ENCODE assay signal across 23 cellular contexts in genomic region chr22:39562839-39563489, GRCh38. TPM values are rescaled to one million over a fixed set of nuclear protein-coding genes. Genes with fewer than 3 reads are reported as not detected.
DNase-seq lines count a peak whose midpoint lies in the region; ATAC-seq, FAIRE-seq and TF ChIP-seq lines count a peak whose summit lies in the region.
"Had no signal": no experiment of that assay in that cellular context is flagged by ENCODE, and none has a peak within 500 bp of the region (broad histone marks: within the 10 kb centered on the region; RNA-seq: fewer than 3 reads in every experiment).

No MANE protein-coding gene starts in this region.

- no peak for ATAC-seq in HepG2
- no peak for ATAC-seq in right lobe of liver
- ATAC-seq: CD8-positive, alpha-beta T cell had no signal

- no peak overlapping the region for H3K14ac ChIP-seq in H1 (ENCODE audit: insufficient read length)

- H4K5ac ChIP-seq in H1 (ENCODE audit: insufficient read length, low read depth, low read length) = no peak overlapping the region

- 35% methylated on average over 9 of the region's 9 CpGs for WGBS in HepG2 (ENCODE audit: low lambda C conversion rate)
- WGBS in right lobe of liver (ENCODE audit: insufficient coverage, low coverage, low lambda C conversion rate, missing lambda C conversion rate) = 83% methylated on average over 3 of the region's 9 CpGs
- 79% methylated on average over 9 of the region's 9 CpGs; no CpG with 5 or more reads in 1 of the 2 experiments for WGBS in H1 (ENCODE audit: extremely low coverage in 1 of 2, insufficient coverage in 1 of 2, insufficient read length in 1 of 2, insufficient replicate concordance in 2 of 2, low coverage in 1 of 2, low lambda C conversion rate in 2 of 2, missing lambda C conversion rate in 1 of 2), 2 experiments

- POLR2A ChIA-PET in HepG2 (lab: Yijun Ruan, JAX) = no interaction called here
- POLR2A ChIA-PET in H1 (lab: Charles Lee; ENCODE audit: partially characterized antibody) = interaction anchor here (1.2 to 1.4 kb wide), 2 partner anchors 32 to 43 kb away, joined by 3 to 4 read pairs; partner anchors contain the start of gene ATF4

- no peaks in the 10 kb centered on the region for H3K36me3 ChIP-seq in HepG2 (replicated peaks in 1 of 2; ENCODE audit: control insufficient read depth in 1 of 2, insufficient read depth in 2 of 2, low read length in 2 of 2)
- no peaks in the 10 kb centered on the region for H3K36me3 ChIP-seq in right lobe of liver
- no peaks in the 10 kb centered on the region; the same call in 1 of the 2 replicates for H3K36me3 ChIP-seq in SK-N-MC (ENCODE audit: insufficient read depth, low read length)
- H3K36me3 ChIP-seq in H1 (ENCODE audit: control insufficient read depth in 2 of 4, insufficient read depth in 4 of 4, low read length in 3 of 4) = no peaks in the 10 kb centered on the region; a peak in 1 of 8 replicates
- no peaks in the 10 kb centered on the region for H3K36me3 ChIP-seq in WERI-Rb-1
- H3K36me3 ChIP-seq: BLaER1 had no signal

- no peak overlapping the region for H3K18ac ChIP-seq in H1 (ENCODE audit: extremely low read depth, low read length)

- H2AFZ ChIP-seq in HepG2 (ENCODE audit: low read length) (no peak overlapping the region), H1 (ENCODE audit: low read length) (no peak overlapping the region)
- H2AFZ ChIP-seq: GM23248 had no signal

- FAIRE-seq in HepG2 (lab: Jason Lieb, UNC) = no peak
- no peak for FAIRE-seq in H1 (lab: Jason Lieb, UNC)
- FAIRE-seq in urothelium cell line (lab: Jason Lieb, UNC) = peak; percentile 82
- FAIRE-seq: A204.1, GM19239 had no signal

- H3K23ac ChIP-seq in H1 (ENCODE audit: insufficient read length) = no peak overlapping the region

- H2AK5ac ChIP-seq in H1 (ENCODE audit: low read depth, low read length) = peak overlapping the region; percentile 72

- H3K4me3 ChIP-seq in HepG2 (replicated peaks in 1 of 3; ENCODE audit: insufficient read depth in 1 of 3, low read depth in 2 of 3, low read length in 3 of 3) (no peak overlapping the region), right lobe of liver (no peak overlapping the region), SK-N-MC (no peak overlapping the region), H1 (ENCODE audit: extremely low read depth in 1 of 4, insufficient read depth in 2 of 4, low read depth in 3 of 4, low read length in 4 of 4) (no peak overlapping the region), WERI-Rb-1 (ENCODE audit: low read depth, low read length) (no peak overlapping the region)
- H3K4me3 ChIP-seq: BLaER1, GM23248 had no signal

- H3K79me2 ChIP-seq in HepG2 (ENCODE audit: insufficient read depth, low read length) (no peaks in the 10 kb centered on the region), H1 (ENCODE audit: control insufficient read depth in 1 of 2, insufficient read depth in 2 of 2, low read length in 2 of 2) (peaks cover 0 to 4% of the 10 kb centered on the region in 2 experiments; a peak in 2 of 4 replicates)

- H4K91ac ChIP-seq in H1 (replicated peaks; ENCODE audit: insufficient read length, low read length) = no peak overlapping the region

- peaks cover 9% of the 10 kb centered on the region; the same call in 1 of the 2 replicates for H3K79me1 ChIP-seq in H1 (ENCODE audit: low read depth, low read length)

- H3K9ac ChIP-seq in HepG2 (ENCODE audit: insufficient read depth, low read depth, low read length) (no peak overlapping the region), SK-N-MC (ENCODE audit: insufficient read length) (no peak overlapping the region), H1 (replicated peaks in 1 of 4; ENCODE audit: extremely low read depth in 1 of 4, low read depth in 3 of 4, low read length in 3 of 4) (no peak overlapping the region; a peak in 1 of 7 replicates)
- H3K9ac ChIP-seq: BLaER1, GM23248 had no signal

- TF ChIP-seq EP300 in HepG2 (IDR thresholded peaks at IDR 0.05; ENCODE audit: low read depth in 2 of 2, low read length in 2 of 2) (no peak), HepG2 (CRISPR knock-in tag; IDR thresholded peaks at IDR 0.05; ENCODE audit: borderline replicate concordance) (no peak), H1 (IDR thresholded peaks at IDR 0.05; ENCODE audit: borderline replicate concordance in 1 of 2, low read depth in 2 of 2, low read length in 2 of 2) (no peak)

- no peak for TF ChIP-seq RAD21 in HepG2 (CRISPR knock-in tag; IDR thresholded peaks at IDR 0.05)
- TF ChIP-seq RAD21 in H1 (IDR thresholded peaks at IDR 0.05 in 1 of 2, conservative IDR thresholded peaks at IDR 0.05 in 1 of 2; ENCODE audit: low read depth in 2 of 2, low read length in 2 of 2) = no peak

- H3K23me2 ChIP-seq in H1 (ENCODE audit: low read depth, low read length) = peaks cover 19% of the 10 kb centered on the region; the same call in 1 of the 2 replicates

- H3K27ac ChIP-seq in HepG2 (ENCODE audit: extremely low read length, insufficient read depth, low read length) (no peak overlapping the region), right lobe of liver (no peak overlapping the region), SK-N-MC (peak overlapping the region; percentile 80), H1 (ENCODE audit: low read depth, low read length) (no peak overlapping the region), WERI-Rb-1 (no peak overlapping the region)
- H3K27ac ChIP-seq: 22Rv1, BLaER1, C4-2B, GM23248 had no signal

- TF ChIP-seq POLR2A in HepG2 (IDR thresholded peaks at IDR 0.05; ENCODE audit: insufficient read depth in 1 of 2, low read depth in 2 of 2, low read length in 2 of 2) (no peak), right lobe of liver (IDR thresholded peaks at IDR 0.05) (no peak), H1 (IDR thresholded peaks at IDR 0.05; ENCODE audit: control extremely low read depth in 1 of 2, low read depth in 2 of 2, low read length in 2 of 2) (no peak)

- CTCF ChIA-PET in HepG2 (lab: Yijun Ruan, JAX; ENCODE audit: low intra/inter-chr PET ratio, low total read pairs) (no interaction called here), H1 (lab: Charles Lee; ENCODE audit: partially characterized antibody) (interaction anchor here (0.9 to 5.3 kb wide), 6 partner anchors 11 to 474 kb away, joined by 3 to 47 read pairs (median 4); partner anchors contain the start of gene CACNA1I)

- peaks cover 2 to 13% of the 10 kb centered on the region in 2 experiments; a peak in 4 of 5 replicates for H3K27me3 ChIP-seq in HepG2 (ENCODE audit: control insufficient read depth in 1 of 2, insufficient read depth in 2 of 2, low read length in 2 of 2)
- no peaks in the 10 kb centered on the region for H3K27me3 ChIP-seq in right lobe of liver
- peaks cover 8 to 27% (median 23%) of the 10 kb centered on the region in 4 experiments for H3K27me3 ChIP-seq in H1 (replicated peaks in 1 of 4; ENCODE audit: control insufficient read depth in 3 of 4, extremely low read depth in 1 of 4, insufficient read depth in 3 of 4, low read length in 3 of 4)
- no peaks in the 10 kb centered on the region for H3K27me3 ChIP-seq in WERI-Rb-1 (ENCODE audit: insufficient read depth, low read depth, severe bottlenecking)

- no TSS peak for BruUV-seq in HepG2 (replicated peaks; lab: Mats Ljungman, UMichigan)

- no peak overlapping the region for H3K4ac ChIP-seq in H1 (replicated peaks; ENCODE audit: insufficient read length, low read depth, low read length)

- in situ Hi-C loops in HepG2 (cut with HindIII; ENCODE audit: extremely low pct_ligation_motif_present, low pct_unique_long_range_greater_than_20kb) = no loop called here

- H2BK5ac ChIP-seq in H1 (ENCODE audit: low read depth, low read length) = no peak overlapping the region

- no peak overlapping the region for H2BK120ac ChIP-seq in H1 (replicated peaks; ENCODE audit: low read depth, low read length)

- no peak overlapping the region for H2BK20ac ChIP-seq in H1 (ENCODE audit: low read length)

- no peak overlapping the region for H3K56ac ChIP-seq in H1 (replicated peaks; ENCODE audit: insufficient read length, low read depth, low read length)

- H4K8ac ChIP-seq in H1 (ENCODE audit: extremely low read depth, insufficient read depth, low read length) = no peak overlapping the region

- H2BK12ac ChIP-seq in H1 (ENCODE audit: low read depth, low read length) = no peak overlapping the region

- peak overlapping the region; percentile 0; the same call in 1 of the 2 replicates for H2BK15ac ChIP-seq in H1 (ENCODE audit: low read length)

- TF ChIP-seq CTCF in HepG2 (CRISPR knock-in tag; IDR thresholded peaks at IDR 0.05) = no peak
- TF ChIP-seq CTCF in right lobe of liver (IDR thresholded peaks at IDR 0.05) = no peak
- TF ChIP-seq CTCF in H1 (IDR thresholded peaks at IDR 0.05; ENCODE audit: control extremely low read depth in 1 of 3, insufficient read depth in 1 of 3, low read depth in 1 of 3, low read length in 3 of 3) = no peak
- TF ChIP-seq CTCF in WERI-Rb-1 (IDR thresholded peaks at IDR 0.05; ENCODE audit: low read depth, low read length) = no peak
- no peak for TF ChIP-seq CTCF in GM10266 (IDR thresholded peaks at IDR 0.05; ENCODE audit: control insufficient read depth, insufficient read depth, low read depth, missing control alignments)

- DNase-seq in HepG2 (ENCODE audit: low spot score) (no peak), right lobe of liver (no peak), SK-N-MC (ENCODE audit: low read depth, low spot score) (no peak), H1 (ENCODE audit: low read depth in 1 of 2, low spot score in 2 of 2) (no peak), urothelium cell line (ENCODE audit: low spot score) (no peak), WERI-Rb-1 (no peak), GM10266 (ENCODE audit: extremely low spot score) (no peak)
- DNase-seq in activated naive CD4-positive, alpha-beta T cell (lab: John Stamatoyannopoulos, UW) = no peak
- DNase-seq: Caco-2; CD4-positive, CD25-positive, alpha-beta regulatory T cell; CD8-positive, alpha-beta T cell; DMS153; DMS79; EL; GDM1; GM23248; H9 had no signal

- H3K4me2 ChIP-seq in HepG2 (ENCODE audit: low read depth, low read length) = no peak overlapping the region
- H3K4me2 ChIP-seq in H1 (ENCODE audit: insufficient read depth in 1 of 2, low read depth in 2 of 2, low read length in 2 of 2) = no peak overlapping the region
- H3K4me2 ChIP-seq: BLaER1 had no signal

- no peaks in the 10 kb centered on the region for H3K4me1 ChIP-seq in HepG2 (ENCODE audit: insufficient read depth, low read length)
- peaks cover 0 to 4% (median 0%) of the 10 kb centered on the region in 4 donors for H3K4me1 ChIP-seq in right lobe of liver
- H3K4me1 ChIP-seq in H1 (replicated peaks in 1 of 4; ENCODE audit: control insufficient read depth in 3 of 4, insufficient read depth in 4 of 4, low read length in 3 of 4) = peaks cover 4 to 16% (median 8%) of the 10 kb centered on the region in 4 experiments; a peak in 6 of 7 replicates
- H3K4me1 ChIP-seq: Caco-2 had no signal

- H4K20me1 ChIP-seq in HepG2 (ENCODE audit: insufficient read depth, low read length) (no peaks in the 10 kb centered on the region), H1 (replicated peaks in 1 of 2; ENCODE audit: control insufficient read depth in 1 of 2, insufficient read depth in 2 of 2, low read length in 2 of 2) (peaks cover 0 to 20% of the 10 kb centered on the region in 2 experiments)

- intact Hi-C loops in HepG2 (cut with micrococcal nuclease; ENCODE audit: unreplicated experiment) = no loop called here
- intact Hi-C loops in right lobe of liver (cut with DNase I) = no loop called here

- H3K9me3 ChIP-seq in HepG2 (ENCODE audit: low read length) (no peaks in the 10 kb centered on the region), right lobe of liver (no peaks in the 10 kb centered on the region), SK-N-MC (ENCODE audit: low read depth, low read length) (no peaks in the 10 kb centered on the region), H1 (ENCODE audit: insufficient read depth in 2 of 2, low read depth in 1 of 2, low read length in 1 of 2) (peaks cover 0 to 7% of the 10 kb centered on the region in 2 experiments; a peak in 1 of 4 replicates), WERI-Rb-1 (ENCODE audit: severe bottlenecking) (no peaks in the 10 kb centered on the region)
- H3K9me3 ChIP-seq: BLaER1, Caco-2 had no signal

RNA-seq across cellular contexts. Expression of gene CACNA1I, which starts 7.6 kb away (rescaled TPM):
- total RNA-seq in HepG2 (2016; rRNA removed; fragmentation: Illumina TruSeq; extraction: Trizol) (not detected in 2 replicates), right lobe of liver (under 1 TPM in 1 of 6 experiments, not detected in 5; 0.06 TPM)
- not detected in 2 replicates for total RNA-seq in HepG2 (2016; cell fraction: cytosol; rRNA removed; fragmentation: Illumina TruSeq; extraction: Trizol; ENCODE audit: low read depth)
- total RNA-seq in HepG2 (2016; cell fraction: insoluble cytoplasmic fraction; rRNA removed; fragmentation: Illumina TruSeq; extraction: Trizol) = not detected in 2 replicates
- total RNA-seq in HepG2 (2016; cell fraction: membrane; rRNA removed; fragmentation: Illumina TruSeq; extraction: Trizol) = not detected in 2 replicates
- not detected in 2 replicates for total RNA-seq in HepG2 (2016; cell fraction: nucleus; rRNA removed; fragmentation: Illumina TruSeq; extraction: Trizol)
- polyA plus RNA-seq in HepG2 (2011; rRNA removed) (not detected in 2 replicates), H1 (2011; rRNA removed) (0.77 and 1.3 TPM in 2 replicates)
- not detected in 2 replicates for polyA plus RNA-seq in HepG2 (2011; cell fraction: cytosol; rRNA removed)
- 0.02 TPM in 2 replicates for polyA plus RNA-seq in HepG2 (2011; cell fraction: nucleus; rRNA removed)
- 0.03 TPM in 1 of 2 replicates, not detected in the other for polyA plus RNA-seq in HepG2 (2012)
- polyA plus RNA-seq in HepG2 (2016; cell fraction: cytosol; fragmentation: Illumina TruSeq; extraction: Trizol; ENCODE audit: low read depth) = not detected in 2 replicates
- not detected in 2 replicates for polyA plus RNA-seq in HepG2 (2016; cell fraction: insoluble cytoplasmic fraction; fragmentation: Illumina TruSeq; extraction: Trizol; ENCODE audit: low read depth)
- not detected in 2 replicates for polyA plus RNA-seq in HepG2 (2016; cell fraction: membrane; fragmentation: Illumina TruSeq; extraction: Trizol; ENCODE audit: low read depth)
- not detected in 2 replicates for polyA plus RNA-seq in HepG2 (2016; cell fraction: nucleus; fragmentation: Illumina TruSeq; extraction: Trizol; ENCODE audit: insufficient read depth, low read depth)
- polyA minus RNA-seq in HepG2 (2011; rRNA and poly(A)+ RNA removed; ENCODE audit: low replicate concordance) = 0.04 and 0.05 TPM in 2 replicates
- polyA minus RNA-seq in HepG2 (2011; cell fraction: cytosol; rRNA and poly(A)+ RNA removed) = not detected in 2 replicates
- polyA minus RNA-seq in HepG2 (2011; cell fraction: nucleus; rRNA and poly(A)+ RNA removed) = not detected in 2 replicates
- 1.2 and 1.3 TPM in 2 replicates for total RNA-seq in H1 (2021; fragmentation: NEBNext Ultra II Directional; extraction: Animal tissue kit (Norgen Biotek cat#: 25700))
- 1.2 TPM for polyA plus RNA-seq in H1 (2011; cell fraction: cytosol; rRNA removed)
- 7.1 TPM for polyA plus RNA-seq in H1 (2011; cell fraction: nucleus; rRNA removed)
- polyA plus RNA-seq in H1 (2012, experiment 1 of 2) = 0.91 to 1.4 TPM (median 1.2 TPM) in 4 replicates
- 0.71 TPM for polyA plus RNA-seq in H1 (2012, experiment 2 of 2)
- polyA plus RNA-seq in H1 (2013, experiment 1 of 2) = 1.3 TPM
- 1.3 TPM for polyA plus RNA-seq in H1 (2013, experiment 2 of 2)
- polyA minus RNA-seq in H1 (2011; rRNA and poly(A)+ RNA removed) = 1.00 and 1.3 TPM in 2 replicates
- polyA minus RNA-seq in H1 (2011; cell fraction: cytosol; rRNA and poly(A)+ RNA removed) = 0.95 TPM
- 1.6 TPM for polyA minus RNA-seq in H1 (2011; cell fraction: nucleus; rRNA and poly(A)+ RNA removed)
- total RNA-seq: Caco-2, GM23248 had no signal
- polyA plus RNA-seq: AG04450, GM23248 had no signal

RNA-seq across cellular contexts. Expression of gene RPS19BP1, which starts 30.4 kb away (rescaled TPM):
- total RNA-seq in HepG2 (2016; rRNA removed; fragmentation: Illumina TruSeq; extraction: Trizol) = 81.3 and 88.2 TPM in 2 replicates
- 128 and 142 TPM in 2 replicates for total RNA-seq in HepG2 (2016; cell fraction: cytosol; rRNA removed; fragmentation: Illumina TruSeq; extraction: Trizol; ENCODE audit: low read depth)
- total RNA-seq in HepG2 (2016; cell fraction: insoluble cytoplasmic fraction; rRNA removed; fragmentation: Illumina TruSeq; extraction: Trizol) = 77.0 and 92.6 TPM in 2 replicates
- total RNA-seq in HepG2 (2016; cell fraction: membrane; rRNA removed; fragmentation: Illumina TruSeq; extraction: Trizol) = 138 and 159 TPM in 2 replicates
- total RNA-seq in HepG2 (2016; cell fraction: nucleus; rRNA removed; fragmentation: Illumina TruSeq; extraction: Trizol) = 32.9 and 36.8 TPM in 2 replicates
- polyA plus RNA-seq in HepG2 (2011; rRNA removed) = 44.3 and 47.8 TPM in 2 replicates
- polyA plus RNA-seq in HepG2 (2011; cell fraction: cytosol; rRNA removed) = 48.9 and 72.7 TPM in 2 replicates
- 39.6 and 43.4 TPM in 2 replicates for polyA plus RNA-seq in HepG2 (2011; cell fraction: nucleus; rRNA removed)
- 22.5 and 32.4 TPM in 2 replicates for polyA plus RNA-seq in HepG2 (2012)
- polyA plus RNA-seq in HepG2 (2016; cell fraction: cytosol; fragmentation: Illumina TruSeq; extraction: Trizol; ENCODE audit: low read depth) = 155 and 179 TPM in 2 replicates
- 84.3 and 101 TPM in 2 replicates for polyA plus RNA-seq in HepG2 (2016; cell fraction: insoluble cytoplasmic fraction; fragmentation: Illumina TruSeq; extraction: Trizol; ENCODE audit: low read depth)
- polyA plus RNA-seq in HepG2 (2016; cell fraction: membrane; fragmentation: Illumina TruSeq; extraction: Trizol; ENCODE audit: low read depth) = 130 and 146 TPM in 2 replicates
- polyA plus RNA-seq in HepG2 (2016; cell fraction: nucleus; fragmentation: Illumina TruSeq; extraction: Trizol; ENCODE audit: insufficient read depth, low read depth) = 72.3 and 78.7 TPM in 2 replicates
- polyA minus RNA-seq in HepG2 (2011; rRNA and poly(A)+ RNA removed; ENCODE audit: low replicate concordance) = 8.8 and 14.5 TPM in 2 replicates
- polyA minus RNA-seq in HepG2 (2011; cell fraction: cytosol; rRNA and poly(A)+ RNA removed) = 7.8 and 8.0 TPM in 2 replicates
- 12.2 and 13.9 TPM in 2 replicates for polyA minus RNA-seq in HepG2 (2011; cell fraction: nucleus; rRNA and poly(A)+ RNA removed)
- 100 to 1,000 TPM in 2 of 6 experiments, 10 to 100 TPM in 4; 31.0 to 104 (median 32.8) TPM for total RNA-seq in right lobe of liver
- total RNA-seq in H1 (2021; fragmentation: NEBNext Ultra II Directional; extraction: Animal tissue kit (Norgen Biotek cat#: 25700)) = 77.5 and 77.9 TPM in 2 replicates
- 97.9 and 120 TPM in 2 replicates for polyA plus RNA-seq in H1 (2011; rRNA removed)
- polyA plus RNA-seq in H1 (2011; cell fraction: cytosol; rRNA removed) = 120 TPM
- polyA plus RNA-seq in H1 (2011; cell fraction: nucleus; rRNA removed) = 94.6 TPM
- polyA plus RNA-seq in H1 (2012, experiment 1 of 2) = 79.6 to 99.4 TPM (median 89.0 TPM) in 4 replicates
- polyA plus RNA-seq in H1 (2012, experiment 2 of 2) = 100 TPM
- 71.2 TPM for polyA plus RNA-seq in H1 (2013, experiment 1 of 2)
- polyA plus RNA-seq in H1 (2013, experiment 2 of 2) = 71.6 TPM
- 7.8 and 8.1 TPM in 2 replicates for polyA minus RNA-seq in H1 (2011; rRNA and poly(A)+ RNA removed)
- polyA minus RNA-seq in H1 (2011; cell fraction: cytosol; rRNA and poly(A)+ RNA removed) = 16.2 TPM
- 23.8 TPM for polyA minus RNA-seq in H1 (2011; cell fraction: nucleus; rRNA and poly(A)+ RNA removed)

RNA-seq across cellular contexts. Expression of gene ATF4, which starts 42.6 kb away (rescaled TPM):
- total RNA-seq in HepG2 (2016; rRNA removed; fragmentation: Illumina TruSeq; extraction: Trizol) (442 and 486 TPM in 2 replicates), right lobe of liver (100 to 1,000 TPM; 114 to 187 (median 157) TPM)
- total RNA-seq in HepG2 (2016; cell fraction: cytosol; rRNA removed; fragmentation: Illumina TruSeq; extraction: Trizol; ENCODE audit: low read depth) = 489 and 519 TPM in 2 replicates
- total RNA-seq in HepG2 (2016; cell fraction: insoluble cytoplasmic fraction; rRNA removed; fragmentation: Illumina TruSeq; extraction: Trizol) = 409 and 471 TPM in 2 replicates
- 1,028 and 1,060 TPM in 2 replicates for total RNA-seq in HepG2 (2016; cell fraction: membrane; rRNA removed; fragmentation: Illumina TruSeq; extraction: Trizol)
- 286 and 328 TPM in 2 replicates for total RNA-seq in HepG2 (2016; cell fraction: nucleus; rRNA removed; fragmentation: Illumina TruSeq; extraction: Trizol)
- polyA plus RNA-seq in HepG2 (2011; rRNA removed) (1,157 and 1,297 TPM in 2 replicates), H1 (2011; rRNA removed) (685 and 704 TPM in 2 replicates)
- polyA plus RNA-seq in HepG2 (2011; cell fraction: cytosol; rRNA removed) = 1,218 and 1,254 TPM in 2 replicates
- 1,279 and 1,395 TPM in 2 replicates for polyA plus RNA-seq in HepG2 (2011; cell fraction: nucleus; rRNA removed)
- polyA plus RNA-seq in HepG2 (2012) = 465 and 610 TPM in 2 replicates
- polyA plus RNA-seq in HepG2 (2016; cell fraction: cytosol; fragmentation: Illumina TruSeq; extraction: Trizol; ENCODE audit: low read depth) = 745 and 811 TPM in 2 replicates
- polyA plus RNA-seq in HepG2 (2016; cell fraction: insoluble cytoplasmic fraction; fragmentation: Illumina TruSeq; extraction: Trizol; ENCODE audit: low read depth) = 563 and 623 TPM in 2 replicates
- 1,265 and 1,282 TPM in 2 replicates for polyA plus RNA-seq in HepG2 (2016; cell fraction: membrane; fragmentation: Illumina TruSeq; extraction: Trizol; ENCODE audit: low read depth)
- polyA plus RNA-seq in HepG2 (2016; cell fraction: nucleus; fragmentation: Illumina TruSeq; extraction: Trizol; ENCODE audit: insufficient read depth, low read depth) = 710 and 725 TPM in 2 replicates
- polyA minus RNA-seq in HepG2 (2011; rRNA and poly(A)+ RNA removed; ENCODE audit: low replicate concordance) = 242 and 314 TPM in 2 replicates
- polyA minus RNA-seq in HepG2 (2011; cell fraction: cytosol; rRNA and poly(A)+ RNA removed) = 175 and 193 TPM in 2 replicates
- 213 and 242 TPM in 2 replicates for polyA minus RNA-seq in HepG2 (2011; cell fraction: nucleus; rRNA and poly(A)+ RNA removed)
- total RNA-seq in H1 (2021; fragmentation: NEBNext Ultra II Directional; extraction: Animal tissue kit (Norgen Biotek cat#: 25700)) = 543 and 553 TPM in 2 replicates
- polyA plus RNA-seq in H1 (2011; cell fraction: cytosol; rRNA removed) = 868 TPM
- polyA plus RNA-seq in H1 (2011; cell fraction: nucleus; rRNA removed) = 703 TPM
- 598 to 685 TPM (median 617 TPM) in 4 replicates for polyA plus RNA-seq in H1 (2012, experiment 1 of 2)
- 699 TPM for polyA plus RNA-seq in H1 (2012, experiment 2 of 2)
- polyA plus RNA-seq in H1 (2013, experiment 1 of 2) = 476 TPM
- 475 TPM for polyA plus RNA-seq in H1 (2013, experiment 2 of 2)
- 314 and 359 TPM in 2 replicates for polyA minus RNA-seq in H1 (2011; rRNA and poly(A)+ RNA removed)
- 150 TPM for polyA minus RNA-seq in H1 (2011; cell fraction: cytosol; rRNA and poly(A)+ RNA removed)
- 255 TPM for polyA minus RNA-seq in H1 (2011; cell fraction: nucleus; rRNA and poly(A)+ RNA removed)
